ENCODE assay signal across 15 cellular contexts in the genomic region with DNA sequence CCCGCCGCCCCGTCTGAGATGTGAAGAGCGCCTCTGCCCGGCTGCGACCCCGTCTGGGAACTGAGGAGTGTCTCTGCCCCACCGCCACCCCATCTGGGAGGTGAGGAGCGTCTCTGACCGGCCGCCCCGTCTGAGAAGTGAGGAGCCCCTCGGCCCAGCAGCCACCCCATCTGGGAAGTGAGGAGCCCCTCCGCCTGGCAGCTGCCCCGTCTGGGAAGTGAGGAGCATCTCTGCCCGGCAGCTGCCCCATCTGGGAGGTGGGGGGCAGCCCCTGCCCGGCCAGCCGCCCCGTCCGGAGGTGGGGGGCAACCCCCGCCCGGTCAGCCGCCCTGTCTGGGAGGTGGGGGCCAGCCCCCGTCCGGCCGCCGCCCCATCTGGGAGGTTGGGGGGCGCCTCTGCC. TPM values are rescaled to one million over a fixed set of nuclear protein-coding genes. Genes with fewer than 3 reads are reported as not detected.
"Had no signal": no experiment of that assay in that cellular context is flagged by ENCODE, and none has a peak within 500 bp of the region (broad histone marks: within the 10 kb centered on the region; RNA-seq: fewer than 3 reads in every experiment).

No MANE protein-coding gene starts in this region.

RNA-seq across cellular contexts. Expression of a gene that starts 5.0 kb away (rescaled TPM):
- total RNA-seq: stomach, subcutaneous adipose tissue, suprapubic skin, temporal lobe, thoracic aorta, thyroid gland, tibial nerve, transverse colon, upper lobe of left lung, upper lobe of right lung, ureter, urinary bladder, uterus, vagina had no signal
- polyA plus RNA-seq: stomach, thymus, urinary bladder had no signal

RNA-seq across cellular contexts. Expression of a gene that starts 17.6 kb away (rescaled TPM):
- total RNA-seq: subcutaneous adipose tissue, suprapubic skin, temporal lobe, thoracic aorta, thyroid gland, tibial nerve, upper lobe of left lung, upper lobe of right lung, ureter, urinary bladder, uterus, vagina had no signal
- polyA plus RNA-seq: urinary bladder had no signal

RNA-seq across cellular contexts. Expression of a gene that starts 54.6 kb away (rescaled TPM):
- total RNA-seq: temporal lobe, vagina had no signal
